In the genomic region with DNA sequence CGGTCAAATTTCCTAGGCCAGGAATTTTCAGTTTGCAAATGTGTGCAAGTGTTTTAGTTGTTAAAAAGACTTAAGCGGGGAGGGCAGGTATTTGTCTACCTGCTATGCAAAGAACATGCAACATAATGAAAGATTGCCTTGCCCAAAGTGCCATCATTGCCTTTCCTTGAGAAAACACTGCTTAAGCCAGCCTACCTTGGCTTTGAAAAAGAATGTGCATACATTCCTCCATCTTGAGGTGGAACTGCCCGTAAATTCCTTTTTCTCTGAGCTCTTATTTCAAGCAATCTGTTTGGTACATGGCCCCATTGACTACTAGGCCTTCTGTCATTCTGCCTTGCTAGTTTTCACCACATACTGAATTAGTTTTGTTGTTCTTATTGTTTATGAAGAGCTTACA, we compare ENCODE assay signal across 1 cellular context.
TF ChIP-seq lines count a peak whose summit lies in the region.

No MANE protein-coding gene starts in this region.

TF ChIP-seq in SK-N-SH, 30 proteins besides CTCF, POLR2A, EP300 and RAD21:
- TF ChIP-seq RCOR1 (IDR thresholded peaks at IDR 0.05; ENCODE audit: low read length) (no peak), TEAD4 (IDR thresholded peaks at IDR 0.05; ENCODE audit: borderline replicate concordance, insufficient read depth) (no peak), YY1 (IDR thresholded peaks at IDR 0.05; ENCODE audit: low read depth) (no peak)
- TF ChIP-seq, protein P1, sequence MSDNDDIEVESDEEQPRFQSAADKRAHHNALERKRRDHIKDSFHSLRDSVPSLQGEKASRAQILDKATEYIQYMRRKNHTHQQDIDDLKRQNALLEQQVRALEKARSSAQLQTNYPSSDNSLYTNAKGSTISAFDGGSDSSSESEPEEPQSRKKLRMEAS (IDR thresholded peaks at IDR 0.05; ENCODE audit: low read depth) = no peak
